Comparison of ENCODE assay signal across 8 cellular contexts in genomic region chr1:155598842-155599331, GRCh38. TPM values are rescaled to one million over a fixed set of nuclear protein-coding genes. Genes with fewer than 3 reads are reported as not detected.
A peak's percentile ranks its signal among the peaks of the same experiment; 100 is the strongest.
DNase-seq lines count a peak whose midpoint lies in the region; ATAC-seq and TF ChIP-seq lines count a peak whose summit lies in the region.

No MANE protein-coding gene starts in this region.

- DNase-seq in EH (ENCODE audit: low read depth) = peak; percentile 62
- DNase-seq in esophagus muscularis mucosa (ENCODE audit: extremely low spot score) = no peak
- DNase-seq in nucleus accumbens (lab: John Stamatoyannopoulos, UW) = peak in 41 of 56 donors; percentile 2 to 63 (median 20)
- no peak for DNase-seq in stomach
- no peak for DNase-seq in SW480 (ENCODE audit: low spot score)

- TF ChIP-seq EP300 in esophagus muscularis mucosa (IDR thresholded peaks at IDR 0.05) (no peak), stomach (IDR thresholded peaks at IDR 0.05) (no peak)

- intact Hi-C loops in esophagus muscularis mucosa (cut with DNase I) = no loop called here
- intact Hi-C loops in stomach (cut with DNase I; ENCODE audit: low total_unique reads) = loop anchor here (10.0 kb wide), 1 partner anchor 344 kb away; the partner anchor contains the start of gene ENTREP3

- WGBS in esophagus muscularis mucosa = 24% methylated on average over 12 of the region's 12 CpGs
- 9 to 19% (median 18%) methylated on average over 12 of the region's 12 CpGs for WGBS in stomach, 5 donors

- H3K4me3 ChIP-seq in esophagus muscularis mucosa (peak overlapping the region in 3 of 4 donors; percentile 18 to 33 (median 19)), stomach (peak overlapping the region in 1 of 4 donors; percentile 1)

- H3K4me1 ChIP-seq in esophagus muscularis mucosa (peaks cover 0 to 11% (median 9%) of the 10 kb centered on the region in 4 donors), stomach (peaks cover 0 to 9% (median 3%) of the 10 kb centered on the region in 4 donors)

- TF ChIP-seq POLR2A in esophagus muscularis mucosa (IDR thresholded peaks at IDR 0.05; ENCODE audit: low read depth) (no peak), stomach (IDR thresholded peaks at IDR 0.05) (no peak)

- peaks cover 0 to 7% (median 0%) of the 10 kb centered on the region in 4 donors for H3K27me3 ChIP-seq in esophagus muscularis mucosa
- H3K27me3 ChIP-seq in stomach = no peaks in the 10 kb centered on the region

- H3K9me3 ChIP-seq in esophagus muscularis mucosa (no peaks in the 10 kb centered on the region), stomach (no peaks in the 10 kb centered on the region)

- H3K36me3 ChIP-seq in esophagus muscularis mucosa (no peaks in the 10 kb centered on the region), stomach (no peaks in the 10 kb centered on the region)

- peak; percentile 85 for ATAC-seq in SK-N-SH treated with all-trans-retinoic acid at 6 μM for 48 hours
- no peak for ATAC-seq in GM18907 (IDR thresholded peaks at IDR 0.05; ENCODE audit: unreplicated experiment)
- no peak for ATAC-seq in GM21447 (IDR thresholded peaks at IDR 0.05; ENCODE audit: unreplicated experiment)

- H3K27ac ChIP-seq in esophagus muscularis mucosa (replicated peaks in 1 of 4) = no peak overlapping the region
- H3K27ac ChIP-seq in stomach = no peak overlapping the region

- TF ChIP-seq CTCF in esophagus muscularis mucosa (IDR thresholded peaks at IDR 0.05) = no peak
- no peak for TF ChIP-seq CTCF in stomach (IDR thresholded peaks at IDR 0.05)

TF ChIP-seq in SK-N-SH treated with all-trans-retinoic acid at 6 μM for 48 hours, 23 proteins besides CTCF, POLR2A, EP300 and RAD21:
- no peak for TF ChIP-seq GLIS3 (CRISPR knock-in tag; IDR thresholded peaks at IDR 0.05)

RNA-seq across cellular contexts. Expression of gene MSTO1, which starts 11.1 kb away (rescaled TPM):
- total RNA-seq in esophagus muscularis mucosa (10 to 100 TPM in 3 of 4 donors, 1 to 10 TPM in 1; 5.7 to 13.4 (median 11.2) TPM), stomach (10 to 100 TPM in 3 of 5 donors, 1 to 10 TPM in 2; 2.3 to 31.0 (median 24.9) TPM)
- polyA plus RNA-seq in stomach = 10 to 100 TPM; 12.8 to 17.4 (median 14.8) TPM

RNA-seq across cellular contexts. Expression of gene ASH1L, which starts 36.3 kb away (rescaled TPM):
- total RNA-seq in esophagus muscularis mucosa (10 to 100 TPM; 63.3 to 75.6 (median 67.7) TPM), stomach (10 to 100 TPM; 21.1 to 69.4 (median 53.1) TPM)
- 1 to 10 TPM; 3.0 to 5.4 (median 5.3) TPM for polyA plus RNA-seq in stomach

Comparison
In these comparisons a context has a peak if more than half of its experiments do, and no peak if none do; other contexts are left out.
1. DNase-seq: peak in EH (single experiment) and nucleus accumbens (41 of 56); none in esophagus muscularis mucosa (single experiment), stomach (single experiment) and SW480 (single experiment).